14 cellular contexts compared by ENCODE assay signal in genomic region chr9:129656795-129657390, GRCh38. TPM values are rescaled to one million over a fixed set of nuclear protein-coding genes. Genes with fewer than 3 reads are reported as not detected.
A peak's percentile ranks its signal among the peaks of the same experiment; 100 is the strongest.
DNase-seq lines count a peak whose midpoint lies in the region; ATAC-seq, FAIRE-seq and TF ChIP-seq lines count a peak whose summit lies in the region.
"Had no signal": no experiment of that assay in that cellular context is flagged by ENCODE, and none has a peak within 500 bp of the region (broad histone marks: within the 10 kb centered on the region; RNA-seq: fewer than 3 reads in every experiment).

No MANE protein-coding gene starts in this region.

- TF ChIP-seq CTCF in HepG2 (CRISPR knock-in tag; IDR thresholded peaks at IDR 0.05) (no peak), right lobe of liver (IDR thresholded peaks at IDR 0.05) (no peak), RWPE1 (conservative IDR thresholded peaks at IDR 0.05; ENCODE audit: low read depth) (no peak), fibroblast of lung (conservative IDR thresholded peaks at IDR 0.05 in 1 of 2, IDR thresholded peaks at IDR 0.05 in 1 of 2; ENCODE audit: low read depth in 1 of 2, low read length in 2 of 2) (no peak)

- 4% methylated on average over 7 of the region's 12 CpGs for WGBS in HepG2 (ENCODE audit: low lambda C conversion rate)
- 63% methylated on average over 8 of the region's 12 CpGs for WGBS in right lobe of liver (ENCODE audit: insufficient coverage, low coverage, low lambda C conversion rate, missing lambda C conversion rate)

- H4K20me1 ChIP-seq in HepG2 (ENCODE audit: insufficient read depth, low read length) = no peaks in the 10 kb centered on the region
- H4K20me1 ChIP-seq in fibroblast of lung (ENCODE audit: control insufficient read depth, extremely low read depth, insufficient read depth, low read length) = no peaks in the 10 kb centered on the region
- H4K20me1 ChIP-seq in Karpas-422 (ENCODE audit: insufficient read depth, low read depth, low read length) = no peaks in the 10 kb centered on the region

- ATAC-seq in HepG2 (peak; percentile 40; the same call in 1 of the 3 replicates), right lobe of liver (no peak)
- ATAC-seq: T-cell had no signal

- CTCF ChIA-PET in HepG2 (lab: Yijun Ruan, JAX; ENCODE audit: low intra/inter-chr PET ratio, low total read pairs) = no interaction called here
- CTCF ChIA-PET in RWPE1 (lab: Yijun Ruan, JAX) = interaction anchor here (0.6 to 1.3 kb wide), 4 partner anchors 15 to 1030 kb away, joined by 3 to 4 read pairs (median 4); partner anchors contain the start of gene ASB6

- FAIRE-seq in HepG2 (lab: Jason Lieb, UNC) = no peak
- no peak for FAIRE-seq in GM12892 (lab: Jason Lieb, UNC)

- H3K9ac ChIP-seq in HepG2 (ENCODE audit: insufficient read depth, low read depth, low read length) (no peak overlapping the region), fibroblast of lung (ENCODE audit: insufficient read depth, low read length) (no peak overlapping the region), Karpas-422 (ENCODE audit: low read length) (no peak overlapping the region)

- H2AFZ ChIP-seq in HepG2 (ENCODE audit: low read length) (no peak overlapping the region), fibroblast of lung (ENCODE audit: low read length) (no peak overlapping the region), Karpas-422 (ENCODE audit: low read length) (no peak overlapping the region)

- in situ Hi-C loops in HepG2 (cut with HindIII; ENCODE audit: extremely low pct_ligation_motif_present, low pct_unique_long_range_greater_than_20kb) = no loop called here

- H3K27me3 ChIP-seq in HepG2 (ENCODE audit: control insufficient read depth in 1 of 2, insufficient read depth in 2 of 2, low read length in 2 of 2) (peaks cover 5 to 30% of the 10 kb centered on the region in 2 experiments; a peak in 3 of 5 replicates), right lobe of liver (no peaks in the 10 kb centered on the region), fibroblast of lung (ENCODE audit: control insufficient read depth, insufficient read depth, low read length) (no peaks in the 10 kb centered on the region), Karpas-422 (ENCODE audit: low read length) (no peaks in the 10 kb centered on the region)

- TF ChIP-seq POLR2A in HepG2 (IDR thresholded peaks at IDR 0.05; ENCODE audit: insufficient read depth in 1 of 2, low read depth in 2 of 2, low read length in 2 of 2) (no peak), right lobe of liver (IDR thresholded peaks at IDR 0.05) (no peak), GM12892 (IDR thresholded peaks at IDR 0.05; ENCODE audit: low read depth, low read length) (no peak)

- H3K4me2 ChIP-seq in HepG2 (ENCODE audit: low read depth, low read length) (no peak overlapping the region), fibroblast of lung (ENCODE audit: extremely low read depth, insufficient read depth, low read length) (peak overlapping the region; percentile 15), Karpas-422 (ENCODE audit: low read depth, low read length, poor library complexity, severe bottlenecking) (no peak overlapping the region)

- intact Hi-C loops in HepG2 (cut with micrococcal nuclease; ENCODE audit: unreplicated experiment) (no loop called here), right lobe of liver (cut with DNase I) (no loop called here)

- no TSS peak for BruUV-seq in HepG2 (replicated peaks; lab: Mats Ljungman, UMichigan)

- DNase-seq in HepG2 (ENCODE audit: low spot score) (peak; percentile 31), right lobe of liver (no peak), RWPE1 (ENCODE audit: low spot score) (peak; percentile 77), fibroblast of lung (ENCODE audit: low read depth in 2 of 2) (peak; percentile 55 to 65), stromal cell of bone marrow (ENCODE audit: low read depth) (peak; percentile 38), GM12892 (ENCODE audit: insufficient read length) (no peak), globus pallidus (ENCODE audit: low spot score) (no peak), Karpas-422 (no peak)
- DNase-seq: AML-193, DND-41, NCI-H1436 treated with DMSO at 0.1 percent for 48 hours, T-cell had no signal

- TF ChIP-seq EP300 in HepG2 (IDR thresholded peaks at IDR 0.05; ENCODE audit: low read depth in 2 of 2, low read length in 2 of 2) (no peak), HepG2 (CRISPR knock-in tag; IDR thresholded peaks at IDR 0.05; ENCODE audit: borderline replicate concordance) (no peak)

- no peak overlapping the region for H3K4me3 ChIP-seq in HepG2 (replicated peaks in 1 of 3; ENCODE audit: insufficient read depth in 1 of 3, low read depth in 2 of 3, low read length in 3 of 3)
- H3K4me3 ChIP-seq in right lobe of liver = no peak overlapping the region
- no peak overlapping the region for H3K4me3 ChIP-seq in fibroblast of lung (replicated peaks in 1 of 4; ENCODE audit: control extremely low read depth in 1 of 4, insufficient read depth in 1 of 4, low read depth in 3 of 4, low read length in 4 of 4)
- H3K4me3 ChIP-seq in Karpas-422 (ENCODE audit: low read length) = no peak overlapping the region

- H3K4me1 ChIP-seq in HepG2 (ENCODE audit: insufficient read depth, low read length) (peaks cover 13% of the 10 kb centered on the region), right lobe of liver (no peaks in the 10 kb centered on the region), fibroblast of lung (ENCODE audit: control insufficient read depth, extremely low read depth, insufficient read depth, low read length) (peaks cover 5% of the 10 kb centered on the region), Karpas-422 (ENCODE audit: low read length) (no peaks in the 10 kb centered on the region)

- no peak overlapping the region for H3K27ac ChIP-seq in HepG2 (ENCODE audit: extremely low read length, insufficient read depth, low read length)
- H3K27ac ChIP-seq in right lobe of liver = no peak overlapping the region
- H3K27ac ChIP-seq in RWPE1 = no peak overlapping the region
- H3K27ac ChIP-seq in fibroblast of lung (ENCODE audit: insufficient read depth, low read length) = no peak overlapping the region
- H3K27ac ChIP-seq in Karpas-422 (ENCODE audit: low read length) = no peak overlapping the region
- H3K27ac ChIP-seq: neutrophil had no signal

- no peaks in the 10 kb centered on the region for H3K9me3 ChIP-seq in HepG2 (ENCODE audit: low read length)
- no peaks in the 10 kb centered on the region for H3K9me3 ChIP-seq in right lobe of liver
- no peaks in the 10 kb centered on the region for H3K9me3 ChIP-seq in fibroblast of lung (ENCODE audit: control insufficient read depth, insufficient read depth, low read depth, low read length)
- H3K9me3 ChIP-seq in Karpas-422 (ENCODE audit: low read length) = no peaks in the 10 kb centered on the region
- H3K9me3 ChIP-seq: neutrophil had no signal

- POLR2A ChIA-PET in HepG2 (lab: Yijun Ruan, JAX) (no interaction called here), RWPE1 (lab: Yijun Ruan, JAX; ENCODE audit: low non-redundant PET) (no interaction called here)

- no peaks in the 10 kb centered on the region for H3K9me2 ChIP-seq in Karpas-422 (replicated peaks; ENCODE audit: insufficient read depth, low read length)

- H3K79me2 ChIP-seq in HepG2 (ENCODE audit: insufficient read depth, low read length) = no peaks in the 10 kb centered on the region
- no peaks in the 10 kb centered on the region for H3K79me2 ChIP-seq in fibroblast of lung (ENCODE audit: control insufficient read depth, insufficient read depth, low read length)
- H3K79me2 ChIP-seq in Karpas-422 (ENCODE audit: low read length) = no peaks in the 10 kb centered on the region

- TF ChIP-seq RAD21 in HepG2 (CRISPR knock-in tag; IDR thresholded peaks at IDR 0.05) = no peak

- no peaks in the 10 kb centered on the region for H3K36me3 ChIP-seq in HepG2 (replicated peaks in 1 of 2; ENCODE audit: control insufficient read depth in 1 of 2, insufficient read depth in 2 of 2, low read length in 2 of 2)
- H3K36me3 ChIP-seq in right lobe of liver = no peaks in the 10 kb centered on the region
- no peaks in the 10 kb centered on the region for H3K36me3 ChIP-seq in fibroblast of lung (ENCODE audit: control insufficient read depth, insufficient read depth, low read length)
- no peaks in the 10 kb centered on the region for H3K36me3 ChIP-seq in Karpas-422 (ENCODE audit: insufficient read depth, low read length)
- H3K36me3 ChIP-seq: neutrophil had no signal

RNA-seq across cellular contexts. Expression of gene PRRX2, which starts 8.6 kb away (rescaled TPM):
- total RNA-seq in HepG2 (2016; rRNA removed; fragmentation: Illumina TruSeq; extraction: Trizol) (not detected in 2 replicates), right lobe of liver (not detected), fibroblast of lung (4.6 and 11.7 TPM in 2 replicates)
- total RNA-seq in HepG2 (2016; cell fraction: cytosol; rRNA removed; fragmentation: Illumina TruSeq; extraction: Trizol; ENCODE audit: low read depth) = not detected in 2 replicates
- not detected in 2 replicates for total RNA-seq in HepG2 (2016; cell fraction: insoluble cytoplasmic fraction; rRNA removed; fragmentation: Illumina TruSeq; extraction: Trizol)
- not detected in 2 replicates for total RNA-seq in HepG2 (2016; cell fraction: membrane; rRNA removed; fragmentation: Illumina TruSeq; extraction: Trizol)
- total RNA-seq in HepG2 (2016; cell fraction: nucleus; rRNA removed; fragmentation: Illumina TruSeq; extraction: Trizol) = not detected in 2 replicates
- polyA plus RNA-seq in HepG2 (2011; rRNA removed) (0.05 TPM in 1 of 2 replicates, not detected in the other), fibroblast of lung (3.4 and 4.4 TPM in 2 replicates)
- not detected in 2 replicates for polyA plus RNA-seq in HepG2 (2011; cell fraction: cytosol; rRNA removed)
- polyA plus RNA-seq in HepG2 (2011; cell fraction: nucleus; rRNA removed) = not detected in 2 replicates
- polyA plus RNA-seq in HepG2 (2012) = not detected in 2 replicates
- not detected in 2 replicates for polyA plus RNA-seq in HepG2 (2016; cell fraction: cytosol; fragmentation: Illumina TruSeq; extraction: Trizol; ENCODE audit: low read depth)
- polyA plus RNA-seq in HepG2 (2016; cell fraction: insoluble cytoplasmic fraction; fragmentation: Illumina TruSeq; extraction: Trizol; ENCODE audit: low read depth) = not detected in 2 replicates
- polyA plus RNA-seq in HepG2 (2016; cell fraction: membrane; fragmentation: Illumina TruSeq; extraction: Trizol; ENCODE audit: low read depth) = not detected in 2 replicates
- not detected in 2 replicates for polyA plus RNA-seq in HepG2 (2016; cell fraction: nucleus; fragmentation: Illumina TruSeq; extraction: Trizol; ENCODE audit: insufficient read depth, low read depth)
- not detected in 2 replicates for polyA minus RNA-seq in HepG2 (2011; rRNA and poly(A)+ RNA removed; ENCODE audit: low replicate concordance)
- polyA minus RNA-seq in HepG2 (2011; cell fraction: cytosol; rRNA and poly(A)+ RNA removed) = not detected in 2 replicates
- polyA minus RNA-seq in HepG2 (2011; cell fraction: nucleus; rRNA and poly(A)+ RNA removed) = not detected in 2 replicates
- 13.0 and 15.9 TPM in 2 replicates for polyA plus RNA-seq in fibroblast of lung (2012)
- polyA minus RNA-seq in fibroblast of lung (ENCODE audit: low replicate concordance) = 2.3 and 2.7 TPM in 2 replicates
- not detected for polyA plus RNA-seq in GM12892 (2012; ENCODE audit: missing spikeins)
- not detected in 2 replicates for total RNA-seq in Karpas-422 (2014; rRNA removed; shearing (Covaris generic); ENCODE audit: low replicate concordance)
- total RNA-seq: cerebellum had no signal

RNA-seq across cellular contexts. Expression of gene ASB6, which starts 14.9 kb away (rescaled TPM):
- total RNA-seq in HepG2 (2016; rRNA removed; fragmentation: Illumina TruSeq; extraction: Trizol) (8.2 and 8.3 TPM in 2 replicates), right lobe of liver (1 to 10 TPM; 4.5 to 9.5 (median 5.4) TPM), fibroblast of lung (14.4 and 14.9 TPM in 2 replicates)
- total RNA-seq in HepG2 (2016; cell fraction: cytosol; rRNA removed; fragmentation: Illumina TruSeq; extraction: Trizol; ENCODE audit: low read depth) = 1.6 and 1.8 TPM in 2 replicates
- total RNA-seq in HepG2 (2016; cell fraction: insoluble cytoplasmic fraction; rRNA removed; fragmentation: Illumina TruSeq; extraction: Trizol) = 6.6 and 9.5 TPM in 2 replicates
- total RNA-seq in HepG2 (2016; cell fraction: membrane; rRNA removed; fragmentation: Illumina TruSeq; extraction: Trizol) = 5.0 and 6.5 TPM in 2 replicates
- total RNA-seq in HepG2 (2016; cell fraction: nucleus; rRNA removed; fragmentation: Illumina TruSeq; extraction: Trizol) = 7.3 TPM in 2 replicates
- polyA plus RNA-seq in HepG2 (2011; rRNA removed) (8.4 and 10.8 TPM in 2 replicates), fibroblast of lung (15.4 and 21.1 TPM in 2 replicates)
- 6.1 and 7.8 TPM in 2 replicates for polyA plus RNA-seq in HepG2 (2011; cell fraction: cytosol; rRNA removed)
- polyA plus RNA-seq in HepG2 (2011; cell fraction: nucleus; rRNA removed) = 22.8 and 23.1 TPM in 2 replicates
- 4.2 and 5.8 TPM in 2 replicates for polyA plus RNA-seq in HepG2 (2012)
- polyA plus RNA-seq in HepG2 (2016; cell fraction: cytosol; fragmentation: Illumina TruSeq; extraction: Trizol; ENCODE audit: low read depth) = 1.0 and 1.8 TPM in 2 replicates
- polyA plus RNA-seq in HepG2 (2016; cell fraction: insoluble cytoplasmic fraction; fragmentation: Illumina TruSeq; extraction: Trizol; ENCODE audit: low read depth) = 7.0 and 8.8 TPM in 2 replicates
- polyA plus RNA-seq in HepG2 (2016; cell fraction: membrane; fragmentation: Illumina TruSeq; extraction: Trizol; ENCODE audit: low read depth) = 3.2 TPM in 2 replicates
- polyA plus RNA-seq in HepG2 (2016; cell fraction: nucleus; fragmentation: Illumina TruSeq; extraction: Trizol; ENCODE audit: insufficient read depth, low read depth) = 17.2 and 17.7 TPM in 2 replicates
- polyA minus RNA-seq in HepG2 (2011; rRNA and poly(A)+ RNA removed; ENCODE audit: low replicate concordance) = 10.0 and 29.3 TPM in 2 replicates
- polyA minus RNA-seq in HepG2 (2011; cell fraction: cytosol; rRNA and poly(A)+ RNA removed) = 2.7 and 3.2 TPM in 2 replicates
- polyA minus RNA-seq in HepG2 (2011; cell fraction: nucleus; rRNA and poly(A)+ RNA removed) = 5.0 and 5.6 TPM in 2 replicates
- polyA plus RNA-seq in fibroblast of lung (2012) = 15.8 and 22.9 TPM in 2 replicates
- polyA minus RNA-seq in fibroblast of lung (ENCODE audit: low replicate concordance) = 19.8 and 21.4 TPM in 2 replicates
- 4.2 TPM for polyA plus RNA-seq in GM12892 (2012; ENCODE audit: missing spikeins)
- 10.6 and 16.3 TPM in 2 replicates for total RNA-seq in Karpas-422 (2014; rRNA removed; shearing (Covaris generic); ENCODE audit: low replicate concordance)

RNA-seq across cellular contexts. Expression of gene NTMT1, which starts 30.9 kb away (rescaled TPM):
- 51.0 and 53.8 TPM in 2 replicates for total RNA-seq in HepG2 (2016; rRNA removed; fragmentation: Illumina TruSeq; extraction: Trizol)
- total RNA-seq in HepG2 (2016; cell fraction: cytosol; rRNA removed; fragmentation: Illumina TruSeq; extraction: Trizol; ENCODE audit: low read depth) = 18.8 and 21.6 TPM in 2 replicates
- 51.4 and 52.7 TPM in 2 replicates for total RNA-seq in HepG2 (2016; cell fraction: insoluble cytoplasmic fraction; rRNA removed; fragmentation: Illumina TruSeq; extraction: Trizol)
- total RNA-seq in HepG2 (2016; cell fraction: membrane; rRNA removed; fragmentation: Illumina TruSeq; extraction: Trizol) = 27.5 and 28.2 TPM in 2 replicates
- total RNA-seq in HepG2 (2016; cell fraction: nucleus; rRNA removed; fragmentation: Illumina TruSeq; extraction: Trizol) = 24.5 and 26.0 TPM in 2 replicates
- 49.1 and 52.7 TPM in 2 replicates for polyA plus RNA-seq in HepG2 (2011; rRNA removed)
- polyA plus RNA-seq in HepG2 (2011; cell fraction: cytosol; rRNA removed) = 51.6 and 54.5 TPM in 2 replicates
- polyA plus RNA-seq in HepG2 (2011; cell fraction: nucleus; rRNA removed) = 33.4 and 35.2 TPM in 2 replicates
- polyA plus RNA-seq in HepG2 (2012) = 25.7 and 35.9 TPM in 2 replicates
- 25.5 and 33.2 TPM in 2 replicates for polyA plus RNA-seq in HepG2 (2016; cell fraction: cytosol; fragmentation: Illumina TruSeq; extraction: Trizol; ENCODE audit: low read depth)
- polyA plus RNA-seq in HepG2 (2016; cell fraction: insoluble cytoplasmic fraction; fragmentation: Illumina TruSeq; extraction: Trizol; ENCODE audit: low read depth) = 70.9 and 81.2 TPM in 2 replicates
- 24.8 and 34.0 TPM in 2 replicates for polyA plus RNA-seq in HepG2 (2016; cell fraction: membrane; fragmentation: Illumina TruSeq; extraction: Trizol; ENCODE audit: low read depth)
- 54.6 and 61.5 TPM in 2 replicates for polyA plus RNA-seq in HepG2 (2016; cell fraction: nucleus; fragmentation: Illumina TruSeq; extraction: Trizol; ENCODE audit: insufficient read depth, low read depth)
- polyA minus RNA-seq in HepG2 (2011; rRNA and poly(A)+ RNA removed; ENCODE audit: low replicate concordance) = 26.8 and 119 TPM in 2 replicates
- 14.8 and 17.0 TPM in 2 replicates for polyA minus RNA-seq in HepG2 (2011; cell fraction: cytosol; rRNA and poly(A)+ RNA removed)
- polyA minus RNA-seq in HepG2 (2011; cell fraction: nucleus; rRNA and poly(A)+ RNA removed) = 15.9 and 18.4 TPM in 2 replicates
- 10 to 100 TPM; 15.6 to 28.3 (median 20.7) TPM for total RNA-seq in right lobe of liver
- total RNA-seq in fibroblast of lung = 33.1 and 34.2 TPM in 2 replicates
- 51.9 and 62.1 TPM in 2 replicates for polyA plus RNA-seq in fibroblast of lung
- polyA plus RNA-seq in fibroblast of lung (2012) = 64.3 and 83.1 TPM in 2 replicates
- polyA minus RNA-seq in fibroblast of lung (ENCODE audit: low replicate concordance) = 33.0 and 46.7 TPM in 2 replicates
- polyA plus RNA-seq in GM12892 (2012; ENCODE audit: missing spikeins) = 22.3 TPM
- total RNA-seq in Karpas-422 (2014; rRNA removed; shearing (Covaris generic); ENCODE audit: low replicate concordance) = 22.4 and 31.1 TPM in 2 replicates

RNA-seq across cellular contexts. Expression of gene C9orf50, which starts 36.0 kb away (rescaled TPM):
- total RNA-seq in HepG2 (2016; rRNA removed; fragmentation: Illumina TruSeq; extraction: Trizol) = not detected in 2 replicates
- total RNA-seq in HepG2 (2016; cell fraction: cytosol; rRNA removed; fragmentation: Illumina TruSeq; extraction: Trizol; ENCODE audit: low read depth) = not detected in 2 replicates
- total RNA-seq in HepG2 (2016; cell fraction: insoluble cytoplasmic fraction; rRNA removed; fragmentation: Illumina TruSeq; extraction: Trizol) = not detected in 2 replicates
- total RNA-seq in HepG2 (2016; cell fraction: membrane; rRNA removed; fragmentation: Illumina TruSeq; extraction: Trizol) = not detected in 2 replicates
- total RNA-seq in HepG2 (2016; cell fraction: nucleus; rRNA removed; fragmentation: Illumina TruSeq; extraction: Trizol) = not detected in 2 replicates
- polyA plus RNA-seq in HepG2 (2011; rRNA removed) = not detected in 2 replicates
- not detected in 2 replicates for polyA plus RNA-seq in HepG2 (2011; cell fraction: cytosol; rRNA removed)
- 0.10 TPM in 1 of 2 replicates, not detected in the other for polyA plus RNA-seq in HepG2 (2011; cell fraction: nucleus; rRNA removed)
- not detected in 2 replicates for polyA plus RNA-seq in HepG2 (2012)
- polyA plus RNA-seq in HepG2 (2016; cell fraction: cytosol; fragmentation: Illumina TruSeq; extraction: Trizol; ENCODE audit: low read depth) = not detected in 2 replicates
- not detected in 2 replicates for polyA plus RNA-seq in HepG2 (2016; cell fraction: insoluble cytoplasmic fraction; fragmentation: Illumina TruSeq; extraction: Trizol; ENCODE audit: low read depth)
- polyA plus RNA-seq in HepG2 (2016; cell fraction: membrane; fragmentation: Illumina TruSeq; extraction: Trizol; ENCODE audit: low read depth) = not detected in 2 replicates
- not detected in 2 replicates for polyA plus RNA-seq in HepG2 (2016; cell fraction: nucleus; fragmentation: Illumina TruSeq; extraction: Trizol; ENCODE audit: insufficient read depth, low read depth)
- not detected in 2 replicates for polyA minus RNA-seq in HepG2 (2011; rRNA and poly(A)+ RNA removed; ENCODE audit: low replicate concordance)
- not detected in 2 replicates for polyA minus RNA-seq in HepG2 (2011; cell fraction: cytosol; rRNA and poly(A)+ RNA removed)
- polyA minus RNA-seq in HepG2 (2011; cell fraction: nucleus; rRNA and poly(A)+ RNA removed) = not detected in 2 replicates
- not detected for total RNA-seq in right lobe of liver
- 0.17 and 0.26 TPM in 2 replicates for total RNA-seq in fibroblast of lung
- polyA plus RNA-seq in fibroblast of lung = 0.14 and 0.16 TPM in 2 replicates
- 0.12 TPM in 1 of 2 replicates, not detected in the other for polyA plus RNA-seq in fibroblast of lung (2012)
- not detected in 2 replicates for polyA minus RNA-seq in fibroblast of lung (ENCODE audit: low replicate concordance)
- polyA plus RNA-seq in GM12892 (2012; ENCODE audit: missing spikeins) = not detected
- not detected in 2 replicates for total RNA-seq in Karpas-422 (2014; rRNA removed; shearing (Covaris generic); ENCODE audit: low replicate concordance)
- total RNA-seq: cerebellum, T-cell had no signal

Comparison
In these comparisons a context has a peak if more than half of its experiments do, and no peak if none do; other contexts are left out.
1. DNase-seq: peak in HepG2 (single experiment), RWPE1 (single experiment), fibroblast of lung (2 of 2) and stromal cell of bone marrow (single experiment); none in right lobe of liver (0 of 3), GM12892 (single experiment), globus pallidus (single experiment) and Karpas-422 (single experiment).